In genomic region chr7:80721880-80722595, GRCh38 we compare ENCODE assay signal across 8 cellular contexts.
DNase-seq lines count a peak whose midpoint lies in the region; ATAC-seq and TF ChIP-seq lines count a peak whose summit lies in the region.

No MANE protein-coding gene starts in this region.

- no peaks in the 10 kb centered on the region for H3K79me2 ChIP-seq in GM23248 (ENCODE audit: insufficient read depth)

- no peaks in the 10 kb centered on the region for H3K36me3 Mint-ChIP-seq in activated T-helper 17 cell treated with anti-CD3 and anti-CD28 coated beads, Interleukin-2, amount 50 U/mL, for 72 hours (ENCODE audit: low read depth)

- TF ChIP-seq CTCF in foreskin keratinocyte (conservative IDR thresholded peaks at IDR 0.05): no peak
- TF ChIP-seq CTCF in retinal pigment epithelial cell (conservative IDR thresholded peaks at IDR 0.05; ENCODE audit: low read depth, low read length): no peak

- no peak overlapping the region for H3K27ac Mint-ChIP-seq in activated T-helper 17 cell treated with anti-CD3 and anti-CD28 coated beads, Interleukin-2, amount 50 U/mL, for 72 hours

- H3K36me3 ChIP-seq in GM23248 (ENCODE audit: low read depth): no peaks in the 10 kb centered on the region
- H3K36me3 ChIP-seq in SJSA1: no peaks in the 10 kb centered on the region

- peak; percentile 49 for ATAC-seq in foreskin keratinocyte
- no peak for ATAC-seq in activated T-helper 17 cell treated with anti-CD3 and anti-CD28 coated beads, Interleukin-2, amount 50 U/mL, for 72 hours (replicated peaks)

- H3F3A ChIP-seq in GM23248 (ENCODE audit: insufficient read depth): peaks cover 68% of the 10 kb centered on the region

- in situ Hi-C loops in GM23248 (cut with MboI): no loop called here

- H3K27ac ChIP-seq in GM23248: peak overlapping the region; percentile 97
- H3K27ac ChIP-seq in SJSA1: peak overlapping the region; percentile 94
- peak overlapping the region; percentile 47 for H3K27ac ChIP-seq in foreskin keratinocyte

- H3K4me2 ChIP-seq in GM23248 (ENCODE audit: unreplicated experiment): peak overlapping the region; percentile 80

- H3K4me1 ChIP-seq in GM23248 (ENCODE audit: insufficient read depth): peaks cover 71% of the 10 kb centered on the region
- peaks cover 59% of the 10 kb centered on the region for H3K4me1 ChIP-seq in SJSA1 (replicated peaks)
- H3K4me1 ChIP-seq in foreskin keratinocyte: peaks cover 30% of the 10 kb centered on the region

- H3K9me3 Mint-ChIP-seq in activated T-helper 17 cell treated with anti-CD3 and anti-CD28 coated beads, Interleukin-2, amount 50 U/mL, for 72 hours: peaks cover 4% of the 10 kb centered on the region

- H3K9me3 ChIP-seq in GM23248 (ENCODE audit: low read depth) (no peaks in the 10 kb centered on the region), SJSA1 (replicated peaks) (no peaks in the 10 kb centered on the region)

- H3K4me3 ChIP-seq in GM23248: peak overlapping the region; percentile 51
- no peak overlapping the region for H3K4me3 ChIP-seq in SJSA1
- no peak overlapping the region for H3K4me3 ChIP-seq in retinal pigment epithelial cell (ENCODE audit: low read length)

- H3K4me3 Mint-ChIP-seq in activated T-helper 17 cell treated with anti-CD3 and anti-CD28 coated beads, Interleukin-2, amount 50 U/mL, for 72 hours: no peak overlapping the region

- H3K27me3 ChIP-seq in GM23248 (replicated peaks; ENCODE audit: insufficient read depth) (no peaks in the 10 kb centered on the region), SJSA1 (replicated peaks) (no peaks in the 10 kb centered on the region), foreskin keratinocyte (no peaks in the 10 kb centered on the region)

- no peaks in the 10 kb centered on the region for H3K27me3 Mint-ChIP-seq in activated T-helper 17 cell treated with anti-CD3 and anti-CD28 coated beads, Interleukin-2, amount 50 U/mL, for 72 hours

- DNase-seq in GM23248: peak; percentile 93
- DNase-seq in SJSA1 (ENCODE audit: low read depth in 1 of 2, low spot score in 2 of 2): peak; percentile 58 to 81
- DNase-seq in foreskin keratinocyte: peak; percentile 61 to 75
- peak; percentile 72 for DNase-seq in retinal pigment epithelial cell (ENCODE audit: low read depth)
- DNase-seq in stimulated activated CD4-positive, alpha-beta T cell treated with anti-CD3 and anti-CD28 coated beads, Interleukin-12 subunit alpha, Interleukin-12 subunit beta, amount 100 ng/mL, for 4 hours: no peak
- DNase-seq in NCI-H2171 (lab: John Stamatoyannopoulos, UW): no peak
- no peak for DNase-seq in activated naive CD4-positive, alpha-beta T cell treated with Interleukin-2 at 50 U/mL for 16 hours

- no peak overlapping the region for H2AFZ ChIP-seq in GM23248

- peaks cover 5% of the 10 kb centered on the region; the same call in 1 of the 2 replicates for H3K9me2 ChIP-seq in GM23248 (ENCODE audit: insufficient read depth)

- WGBS in GM23248 (ENCODE audit: low coverage in 1 of 2, low lambda C conversion rate in 2 of 2, missing lambda C conversion rate in 2 of 2), 2 experiments: 0 to 2% methylated on average over 3 of the region's 3 CpGs

- peak overlapping the region; percentile 75 for H3K9ac ChIP-seq in GM23248

- H4K20me1 ChIP-seq in GM23248 (ENCODE audit: insufficient read depth): no peaks in the 10 kb centered on the region

- H3K4me1 Mint-ChIP-seq in activated T-helper 17 cell treated with anti-CD3 and anti-CD28 coated beads, Interleukin-2, amount 50 U/mL, for 72 hours: no peaks in the 10 kb centered on the region

Comparison
In these comparisons a context has a peak if more than half of its experiments do, and no peak if none do; other contexts are left out.
1. DNase-seq: peak in GM23248 (single experiment), SJSA1 (2 of 2), foreskin keratinocyte (2 of 2) and retinal pigment epithelial cell (single experiment); none in stimulated activated CD4-positive, alpha-beta T cell treated with anti-CD3 and anti-CD28 coated beads, Interleukin-12 subunit alpha, Interleukin-12 subunit beta, amount 100 ng/mL, for 4 hours (single experiment), NCI-H2171 (single experiment) and activated naive CD4-positive, alpha-beta T cell treated with Interleukin-2 at 50 U/mL for 16 hours (single experiment).
2. H3K27ac ChIP-seq: peak in every context shown above with its lines; median percentile 97 in GM23248; 94 in SJSA1; 47 in foreskin keratinocyte.